In genomic region chr20:3808141-3808479, GRCh38 we compare ENCODE assay signal across 8 cellular contexts. TPM values are rescaled to one million over a fixed set of nuclear protein-coding genes. Genes with fewer than 3 reads are reported as not detected.
DNase-seq lines count a peak whose midpoint lies in the region; ATAC-seq and TF ChIP-seq lines count a peak whose summit lies in the region.

No MANE protein-coding gene starts in this region.

- peak overlapping the region; percentile 83 for H3K27ac Mint-ChIP-seq in activated T-helper 17 cell treated with anti-CD3 and anti-CD28 coated beads, Interleukin-2, amount 50 U/mL, for 72 hours

- peaks cover 16% of the 10 kb centered on the region for H3K4me1 Mint-ChIP-seq in activated T-helper 17 cell treated with anti-CD3 and anti-CD28 coated beads, Interleukin-2, amount 50 U/mL, for 72 hours

- H3K27me3 ChIP-seq in A673 (replicated peaks; ENCODE audit: insufficient read depth, low read depth, low read length, poor library complexity) (no peaks in the 10 kb centered on the region), heart right ventricle (no peaks in the 10 kb centered on the region)

- CTCF ChIA-PET in A673 (lab: Charles Lee) (no interaction called here), HEK293 (lab: Yijun Ruan, JAX) (no interaction called here)

- WGBS in heart right ventricle, 2 donors, result 6 to 12% methylated on average over 4 of the region's 4 CpGs

- H3K4me1 ChIP-seq in A673 (ENCODE audit: insufficient read depth, low read length, poor library complexity, severe bottlenecking) (peaks cover 37% of the 10 kb centered on the region), HEK293 (ENCODE audit: control insufficient read depth, insufficient read depth, low read length) (peaks cover 33% of the 10 kb centered on the region), heart right ventricle (peaks cover 10 to 79% (median 55%) of the 10 kb centered on the region in 9 donors)

- ATAC-seq in activated T-helper 17 cell treated with anti-CD3 and anti-CD28 coated beads, Interleukin-2, amount 50 U/mL, for 72 hours (replicated peaks), result no peak
- ATAC-seq in heart right ventricle (peak; percentile 10 to 54 (median 46)), GM19035 (IDR thresholded peaks at IDR 0.05; ENCODE audit: unreplicated experiment) (no peak), GM21447 (IDR thresholded peaks at IDR 0.05; ENCODE audit: unreplicated experiment) (no peak), GM19395 (IDR thresholded peaks at IDR 0.05; ENCODE audit: unreplicated experiment) (no peak)

- no peak overlapping the region for H3K4me3 Mint-ChIP-seq in activated T-helper 17 cell treated with anti-CD3 and anti-CD28 coated beads, Interleukin-2, amount 50 U/mL, for 72 hours

- intact Hi-C loops in A673 (cut with micrococcal nuclease; ENCODE audit: unreplicated experiment) (no loop called here), heart right ventricle (cut with DNase I) (no loop called here)

- H3K36me3 ChIP-seq in A673 (ENCODE audit: insufficient read depth, low read length, poor library complexity, severe bottlenecking), result peaks cover 36% of the 10 kb centered on the region
- H3K36me3 ChIP-seq in HEK293 (ENCODE audit: control insufficient read depth in 2 of 2, insufficient read depth in 1 of 2, low read length in 2 of 2), result peaks cover 13 to 32% of the 10 kb centered on the region in 2 experiments; a peak in 2 of 3 replicates
- H3K36me3 ChIP-seq in heart right ventricle, result peaks cover 0 to 33% (median 7%) of the 10 kb centered on the region in 9 donors

- no peaks in the 10 kb centered on the region for H3K9me3 Mint-ChIP-seq in activated T-helper 17 cell treated with anti-CD3 and anti-CD28 coated beads, Interleukin-2, amount 50 U/mL, for 72 hours

- H3K4me3 ChIP-seq in A673 (ENCODE audit: low read depth, low read length, poor library complexity, severe bottlenecking) (no peak overlapping the region), HEK293 (ENCODE audit: low read depth, low read length) (no peak overlapping the region), heart right ventricle (peak overlapping the region in 3 of 10 donors; percentile 8 to 14 (median 10)), retinal pigment epithelial cell (ENCODE audit: low read length) (no peak overlapping the region)

- TF ChIP-seq CTCF in A673 (conservative IDR thresholded peaks at IDR 0.05; ENCODE audit: low read depth, low read length), result no peak
- no peak for TF ChIP-seq CTCF in HEK293 (tag by site-specific recombination; IDR thresholded peaks at IDR 0.05)
- TF ChIP-seq CTCF in heart right ventricle (IDR thresholded peaks at IDR 0.05), result no peak
- TF ChIP-seq CTCF in retinal pigment epithelial cell (conservative IDR thresholded peaks at IDR 0.05; ENCODE audit: low read depth, low read length), result no peak

- DNase-seq in A673 (ENCODE audit: low spot score) (peak; percentile 62), heart right ventricle (peak; percentile 64 to 81), retinal pigment epithelial cell (ENCODE audit: low read depth) (peak; percentile 89)

- H3K9me3 ChIP-seq in A673 (ENCODE audit: low read depth, low read length, poor library complexity, severe bottlenecking) (no peaks in the 10 kb centered on the region), HEK293 (ENCODE audit: control insufficient read depth, insufficient read depth, low read depth, low read length) (no peaks in the 10 kb centered on the region), heart right ventricle (no peaks in the 10 kb centered on the region)

- no peaks in the 10 kb centered on the region for H3K27me3 Mint-ChIP-seq in activated T-helper 17 cell treated with anti-CD3 and anti-CD28 coated beads, Interleukin-2, amount 50 U/mL, for 72 hours

- peak overlapping the region; percentile 76 for H3K27ac ChIP-seq in A673 (ENCODE audit: low read depth, low read length, poor library complexity, severe bottlenecking)
- peak overlapping the region; percentile 62 for H3K27ac ChIP-seq in HEK293 (ENCODE audit: extremely low read depth, low read depth, low read length)
- peak overlapping the region; percentile 61 to 97 (median 92) for H3K27ac ChIP-seq in heart right ventricle

- H3K36me3 Mint-ChIP-seq in activated T-helper 17 cell treated with anti-CD3 and anti-CD28 coated beads, Interleukin-2, amount 50 U/mL, for 72 hours (ENCODE audit: low read depth), result peaks cover 45% of the 10 kb centered on the region

- no TSS peak for BruUV-seq in A673 (replicated peaks; lab: Mats Ljungman, UMichigan)

- POLR2A ChIA-PET in A673 (lab: Charles Lee; ENCODE audit: low non-redundant PET), result no interaction called here
- POLR2A ChIA-PET in HEK293 (lab: Yijun Ruan, JAX), result interaction anchor here (0.7 kb wide), 1 partner anchor 71 kb away, joined by 4 read pairs; no protein-coding TSS in a partner anchor

TF ChIP-seq in HEK293, 187 proteins besides CTCF, POLR2A, EP300 and RAD21 (continues in another document):
- no peak for TF ChIP-seq SALL2 (tag by site-specific recombination; IDR thresholded peaks at IDR 0.05; ENCODE audit: borderline replicate concordance)
- TF ChIP-seq PATZ1 (tag by site-specific recombination; IDR thresholded peaks at IDR 0.05), result peak; percentile 22
- TF ChIP-seq ZSCAN4 (tag by site-specific recombination; IDR thresholded peaks at IDR 0.05), result no peak
- TF ChIP-seq GLIS1 (tag by site-specific recombination; IDR thresholded peaks at IDR 0.05), result peak; percentile 71
- no peak for TF ChIP-seq REPIN1 (tag by site-specific recombination; IDR thresholded peaks at IDR 0.05; ENCODE audit: low read depth)
- no peak for TF ChIP-seq ZNF292 (tag by site-specific recombination; IDR thresholded peaks at IDR 0.05; ENCODE audit: borderline replicate concordance, low read depth)
- no peak for TF ChIP-seq ZNF596 (tag by site-specific recombination; IDR thresholded peaks at IDR 0.05)
- TF ChIP-seq IKZF3 (tag by site-specific recombination; IDR thresholded peaks at IDR 0.05), result peak; percentile 50
- no peak for TF ChIP-seq ZNF664 (tag by site-specific recombination; IDR thresholded peaks at IDR 0.05)
- no peak for TF ChIP-seq ZNF830 (tag by site-specific recombination; IDR thresholded peaks at IDR 0.05; ENCODE audit: low read depth)
- TF ChIP-seq ZBTB17 (tag by site-specific recombination; IDR thresholded peaks at IDR 0.05), result peak; percentile 89
- no peak for TF ChIP-seq ZNF121 (tag by site-specific recombination; IDR thresholded peaks at IDR 0.05)
- peak; percentile 74; the same call in 1 of the 2 replicates for TF ChIP-seq ZNF223 (tag by site-specific recombination; IDR thresholded peaks at IDR 0.05)
- no peak for TF ChIP-seq ZNF211 (tag by site-specific recombination; IDR thresholded peaks at IDR 0.05; ENCODE audit: low read depth)
- 0 out of 2 replicates have a peak, but pooled peaks have one; percentile 33 for TF ChIP-seq KLF8 (tag by site-specific recombination; IDR thresholded peaks at IDR 0.05)
- TF ChIP-seq ZNF248 (tag by site-specific recombination; IDR thresholded peaks at IDR 0.05), result no peak
- no peak for TF ChIP-seq ZNF549 (tag by site-specific recombination; IDR thresholded peaks at IDR 0.05)
- TF ChIP-seq ZNF510 (tag by site-specific recombination; IDR thresholded peaks at IDR 0.05; ENCODE audit: insufficient replicate concordance), result no peak

RNA-seq across cellular contexts. Expression of gene CDC25B, which starts 12.0 kb away (rescaled TPM):
- 113 and 119 TPM in 2 replicates for total RNA-seq in A673 (2021)
- total RNA-seq in activated T-helper 17 cell treated with anti-CD3 and anti-CD28 coated beads, Interleukin-2, amount 50 U/mL, for 72 hours, result 100 to 1,000 TPM in 1 of 2 donors, 10 to 100 TPM in 1; 86.7 to 117 TPM
- total RNA-seq in heart right ventricle, result 10 to 100 TPM in 2 of 10 donors, 1 to 10 TPM in 8; 2.8 to 17.3 (median 5.0) TPM
- 10 to 100 TPM; 12.6 to 15.9 TPM for polyA plus RNA-seq in heart right ventricle

RNA-seq across cellular contexts. Expression of gene AP5S1, which starts 12.2 kb away (rescaled TPM):
- total RNA-seq in A673 (2021) (15.0 and 17.5 TPM in 2 replicates), heart right ventricle (10 to 100 TPM; 12.0 to 17.5 (median 14.7) TPM)
- 10 to 100 TPM; 10.8 to 14.8 TPM for total RNA-seq in activated T-helper 17 cell treated with anti-CD3 and anti-CD28 coated beads, Interleukin-2, amount 50 U/mL, for 72 hours
- polyA plus RNA-seq in heart right ventricle, result 1 to 10 TPM; 7.2 to 9.8 TPM

RNA-seq across cellular contexts. Expression of gene CENPB, which starts 21.6 kb away (rescaled TPM):
- total RNA-seq in A673 (2021) (101 and 108 TPM in 2 replicates), heart right ventricle (10 to 100 TPM; 52.3 to 95.7 (median 67.7) TPM)
- 10 to 100 TPM; 42.3 to 82.1 TPM for total RNA-seq in activated T-helper 17 cell treated with anti-CD3 and anti-CD28 coated beads, Interleukin-2, amount 50 U/mL, for 72 hours
- polyA plus RNA-seq in heart right ventricle, result 10 to 100 TPM; 52.9 to 76.5 TPM

RNA-seq across cellular contexts. Expression of gene SPEF1, which starts 26.9 kb away (rescaled TPM):
- 0.26 and 0.49 TPM in 2 replicates for total RNA-seq in A673 (2021)
- under 1 TPM; 0.24 TPM for total RNA-seq in activated T-helper 17 cell treated with anti-CD3 and anti-CD28 coated beads, Interleukin-2, amount 50 U/mL, for 72 hours
- under 1 TPM in 6 of 10 donors, not detected in 4; 0.16 to 0.47 (median 0.23) TPM for total RNA-seq in heart right ventricle
- polyA plus RNA-seq in heart right ventricle, result under 1 TPM; 0.07 to 0.29 TPM

RNA-seq across cellular contexts. Expression of gene MAVS, which starts 38.5 kb away (rescaled TPM):
- 28.2 and 32.4 TPM in 2 replicates for total RNA-seq in A673 (2021)
- 10 to 100 TPM; 27.9 to 34.4 TPM for total RNA-seq in activated T-helper 17 cell treated with anti-CD3 and anti-CD28 coated beads, Interleukin-2, amount 50 U/mL, for 72 hours
- 10 to 100 TPM; 36.3 to 48.7 (median 46.1) TPM for total RNA-seq in heart right ventricle
- 10 to 100 TPM; 17.5 to 38.6 TPM for polyA plus RNA-seq in heart right ventricle

Comparison
In these comparisons a context has a peak if more than half of its experiments do, and no peak if none do; other contexts are left out.
1. ATAC-seq: peak in heart right ventricle (8 of 8); none in activated T-helper 17 cell treated with anti-CD3 and anti-CD28 coated beads, Interleukin-2, amount 50 U/mL, for 72 hours (single experiment), GM19035 (single experiment), GM21447 (single experiment) and GM19395 (single experiment).
2. Peak in every context shown above with its lines, with median percentiles within 50 percentile points of each other: DNase-seq and H3K27ac ChIP-seq.